ENCODE assay signal across 10 cellular contexts in the genomic region with DNA sequence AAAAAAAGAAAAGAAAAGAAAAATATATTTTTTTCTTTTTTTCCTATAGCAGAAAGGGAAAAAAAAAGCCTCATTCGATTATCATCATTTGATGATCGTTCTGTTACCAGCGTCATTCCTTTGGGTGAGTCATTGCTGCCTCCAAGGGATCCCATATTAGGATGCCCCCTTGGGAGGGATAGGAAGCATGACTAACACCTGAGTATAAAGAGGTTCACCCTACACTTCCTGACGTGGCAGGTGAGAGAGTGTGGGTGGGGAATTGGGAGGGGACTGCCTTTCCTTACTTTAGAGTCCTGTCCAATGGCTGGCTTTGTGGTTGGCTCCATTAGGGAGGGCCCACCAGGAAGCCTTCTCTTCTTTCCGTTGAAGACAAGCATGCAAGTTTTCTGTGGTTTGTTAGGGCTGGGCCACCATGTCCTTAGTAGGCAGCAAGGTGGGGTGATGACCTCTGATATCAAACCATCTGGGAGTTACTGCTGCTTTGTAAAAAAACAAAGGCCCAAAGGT. TPM values are rescaled to one million over a fixed set of nuclear protein-coding genes. Genes with fewer than 3 reads are reported as not detected.
A peak's percentile ranks its signal among the peaks of the same experiment; 100 is the strongest.
DNase-seq lines count a peak whose midpoint lies in the region; ATAC-seq and TF ChIP-seq lines count a peak whose summit lies in the region.
"Had no signal": no experiment of that assay in that cellular context is flagged by ENCODE, and none has a peak within 500 bp of the region (broad histone marks: within the 10 kb centered on the region; RNA-seq: fewer than 3 reads in every experiment).

No MANE protein-coding gene starts in this region.

- H3K4me3 ChIP-seq in left ventricle myocardium inferior (no peak overlapping the region), hepatocyte (no peak overlapping the region), vagina (no peak overlapping the region), right atrium auricular region (no peak overlapping the region)
- H3K4me3 ChIP-seq: skin epidermis had no signal

- WGBS in hepatocyte (ENCODE audit: low lambda C conversion rate, missing lambda C conversion rate): 58% methylated on average over 5 of the region's 5 CpGs

- H3K79me2 ChIP-seq in hepatocyte: no peaks in the 10 kb centered on the region

- DNase-seq in left ventricle myocardium inferior (no peak), left cardiac atrium (no peak), hepatocyte (ENCODE audit: low spot score) (peak; percentile 54), vagina (ENCODE audit: extremely low spot score in 2 of 2) (no peak), right atrium auricular region (ENCODE audit: low spot score) (no peak), NCI-H1930 (lab: John Stamatoyannopoulos, UW) (no peak), NCI-H345 (lab: John Stamatoyannopoulos, UW) (no peak)
- peak; percentile 15 to 23 for DNase-seq in activated CD4-positive, alpha-beta T cell treated with anti-CD3 and anti-CD28 coated beads, Interleukin-2, amount 50 U/mL, for 4 hours

- no peaks in the 10 kb centered on the region for H3K36me3 ChIP-seq in left ventricle myocardium inferior
- H3K36me3 ChIP-seq in hepatocyte (replicated peaks; ENCODE audit: insufficient read depth, low read depth): no peaks in the 10 kb centered on the region
- no peaks in the 10 kb centered on the region for H3K36me3 ChIP-seq in vagina
- H3K36me3 ChIP-seq in right atrium auricular region: no peaks in the 10 kb centered on the region

- no peak for ATAC-seq in left cardiac atrium

- H3K9me3 ChIP-seq in left ventricle myocardium inferior (replicated peaks) (no peaks in the 10 kb centered on the region), hepatocyte (ENCODE audit: low read depth) (no peaks in the 10 kb centered on the region), vagina (no peaks in the 10 kb centered on the region), right atrium auricular region (no peaks in the 10 kb centered on the region)

- no peak overlapping the region for H3K4me2 ChIP-seq in hepatocyte

- H4K20me1 ChIP-seq in hepatocyte (ENCODE audit: insufficient read depth, poor library complexity, severe bottlenecking): no peaks in the 10 kb centered on the region

- intact Hi-C loops in left ventricle myocardium inferior (cut with micrococcal nuclease): no loop called here
- intact Hi-C loops in left cardiac atrium (cut with DNase I): no loop called here
- intact Hi-C loops in vagina (cut with DNase I): no loop called here

- no peak overlapping the region for H2AFZ ChIP-seq in hepatocyte

- H3K4me1 ChIP-seq in left ventricle myocardium inferior (peaks cover 21% of the 10 kb centered on the region), hepatocyte (ENCODE audit: insufficient read depth) (peaks cover 6% of the 10 kb centered on the region), vagina (peaks cover 6% of the 10 kb centered on the region), right atrium auricular region (no peaks in the 10 kb centered on the region)

- H3K27me3 ChIP-seq in left ventricle myocardium inferior (ENCODE audit: low read depth) (no peaks in the 10 kb centered on the region), hepatocyte (no peaks in the 10 kb centered on the region), vagina (no peaks in the 10 kb centered on the region), right atrium auricular region (no peaks in the 10 kb centered on the region)

- H3K9me2 ChIP-seq in hepatocyte (replicated peaks; ENCODE audit: insufficient read depth): no peaks in the 10 kb centered on the region

- no peak for TF ChIP-seq POLR2A in vagina (IDR thresholded peaks at IDR 0.05)

- TF ChIP-seq CTCF in left ventricle myocardium inferior (IDR thresholded peaks at IDR 0.05; ENCODE audit: borderline replicate concordance): no peak
- no peak for TF ChIP-seq CTCF in hepatocyte (IDR thresholded peaks at IDR 0.05; ENCODE audit: poor library complexity)
- TF ChIP-seq CTCF in vagina (IDR thresholded peaks at IDR 0.05): no peak
- no peak for TF ChIP-seq CTCF in right atrium auricular region (IDR thresholded peaks at IDR 0.05)

- peak overlapping the region; percentile 41 for H3K27ac ChIP-seq in left ventricle myocardium inferior (replicated peaks)
- H3K27ac ChIP-seq in hepatocyte: peak overlapping the region; percentile 26
- H3K27ac ChIP-seq in vagina: peak overlapping the region; percentile 46
- H3K27ac ChIP-seq in right atrium auricular region: no peak overlapping the region
- H3K27ac ChIP-seq: C4-2B had no signal

RNA-seq across cellular contexts. Expression of a gene that starts 56.1 kb away (rescaled TPM):
- total RNA-seq in left ventricle myocardium inferior (7.8 TPM), left cardiac atrium (10 to 100 TPM; 13.4 to 14.8 TPM), hepatocyte (62.2 and 67.5 TPM in 2 replicates), vagina (35.1 TPM), right atrium auricular region (10 to 100 TPM in 1 of 2 donors, 1 to 10 TPM in 1; 9.5 to 13.5 TPM)
- 24.4 and 26.6 TPM in 2 replicates for polyA plus RNA-seq in hepatocyte

Comparison
In these comparisons a context has a peak if more than half of its experiments do, and no peak if none do; other contexts are left out.
1. H3K27ac ChIP-seq: peak in left ventricle myocardium inferior (single experiment), hepatocyte (single experiment) and vagina (single experiment); none in right atrium auricular region (0 of 2).
2. DNase-seq: peak in activated CD4-positive, alpha-beta T cell treated with anti-CD3 and anti-CD28 coated beads, Interleukin-2, amount 50 U/mL, for 4 hours (2 of 2) and hepatocyte (single experiment); none in left ventricle myocardium inferior (single experiment), left cardiac atrium (single experiment), vagina (0 of 2), right atrium auricular region (single experiment), NCI-H1930 (0 of 2) and NCI-H345 (single experiment).